24 cellular contexts compared by ENCODE assay signal in genomic region chr12:57219993-57220728, GRCh38. TPM values are rescaled to one million over a fixed set of nuclear protein-coding genes. Genes with fewer than 3 reads are reported as not detected.
DNase-seq lines count a peak whose midpoint lies in the region; ATAC-seq and TF ChIP-seq lines count a peak whose summit lies in the region.
"Had no signal": no experiment of that assay in that cellular context is flagged by ENCODE, and none has a peak within 500 bp of the region (broad histone marks: within the 10 kb centered on the region; RNA-seq: fewer than 3 reads in every experiment).

No MANE protein-coding gene starts in this region.

- no peak overlapping the region for H4K8ac ChIP-seq in mesendoderm (ENCODE audit: low read depth, low read length)

- H3K4me3 Mint-ChIP-seq in brain, result peak overlapping the region; percentile 87 to 94 (median 92)
- H3K4me3 Mint-ChIP-seq in activated CD4-positive, alpha-beta T cell treated with anti-CD3 and anti-CD28 coated beads, Interleukin-2, amount 10 ng/mL, durations not matched to agents 24 days and 14 days, result no peak overlapping the region
- H3K4me3 Mint-ChIP-seq: B cell; central memory CD8-positive, alpha-beta T cell had no signal

- H2AK5ac ChIP-seq in mesendoderm (ENCODE audit: low read length), result no peak overlapping the region

- H3K4me3 ChIP-seq in mesendoderm (ENCODE audit: low read length), result no peak overlapping the region
- H3K4me3 ChIP-seq: lower lobe of right lung, stomach, tibial nerve had no signal

- H3K9ac ChIP-seq in mesendoderm (ENCODE audit: low read length), result no peak overlapping the region

- intact Hi-C loops in activated CD4-positive, alpha-beta T cell treated with anti-CD3 and anti-CD28 coated beads, Interleukin-2, amount 10 ng/mL, durations not matched to agents 24 days and 14 days (cut with micrococcal nuclease), result loop anchor here (1.0 kb wide), 1 partner anchor 7 kb away; no protein-coding TSS in a partner anchor

- no peaks in the 10 kb centered on the region for H3K36me3 Mint-ChIP-seq in brain
- H3K36me3 Mint-ChIP-seq in activated CD4-positive, alpha-beta T cell treated with anti-CD3 and anti-CD28 coated beads, Interleukin-2, amount 10 ng/mL, durations not matched to agents 24 days and 14 days (ENCODE audit: low read depth), result peaks cover 2% of the 10 kb centered on the region
- H3K36me3 Mint-ChIP-seq: activated naive CD4-positive, alpha-beta T cell treated with anti-CD3 and anti-CD28 coated beads, Interleukin-2, amount 50 U/mL, for 72 hours had no signal

- no peak overlapping the region for H3K23ac ChIP-seq in mesendoderm (ENCODE audit: low read length)

- no peaks in the 10 kb centered on the region for H3K79me1 ChIP-seq in mesendoderm (ENCODE audit: low read length)

- peak overlapping the region; percentile 6 for H3K56ac ChIP-seq in mesendoderm (ENCODE audit: low read length)

- H3K4ac ChIP-seq in mesendoderm (ENCODE audit: low read depth, low read length), result no peak overlapping the region

- DNase-seq in NCI-H82 (lab: John Stamatoyannopoulos, UW), result peak; percentile 68
- DNase-seq in NCI-H82 treated with DMSO at 0.1 percent for 48 hours (lab: John Stamatoyannopoulos, UW; ENCODE audit: unreplicated experiment), result no peak
- DNase-seq in mesendoderm, result no peak
- no peak for DNase-seq in NCI-H1694 (lab: John Stamatoyannopoulos, UW)
- DNase-seq in activated CD4-positive, alpha-beta T cell treated with anti-CD3 and anti-CD28 coated beads, Interleukin-2, amount 10 ng/mL, durations not matched to agents 24 days and 14 days, result no peak
- DNase-seq in activated naive CD4-positive, alpha-beta T cell treated with anti-CD3 and anti-CD28 coated beads, Interleukin-2, amount 50 U/mL, for 16 hours, result no peak
- DNase-seq: erythroblast, foreskin fibroblast, islet precursor cell, lower lobe of right lung, NCI-H1436 treated with DMSO at 0.1 percent for 48 hours, NCI-H2171 treated with DMSO at 0.1 percent for 48 hours, NCI-H526 treated with DMSO at 0.1 percent for 48 hours, PC-3, right cardiac atrium, Right ventricle myocardium superior, stomach, T-helper 1 cell had no signal

- H4K5ac ChIP-seq in mesendoderm (ENCODE audit: low read length), result no peak overlapping the region

- H3K27me3 ChIP-seq in mesendoderm (ENCODE audit: insufficient read depth, low read length, poor library complexity), result peaks cover 81% of the 10 kb centered on the region

- no peaks in the 10 kb centered on the region for H3K4me1 ChIP-seq in mesendoderm (ENCODE audit: control insufficient read depth, low read depth, low read length)

- H3K18ac ChIP-seq in mesendoderm (ENCODE audit: low read length), result no peak overlapping the region

- H3K36me3 ChIP-seq in mesendoderm (ENCODE audit: control insufficient read depth, insufficient read depth, low read length), result no peaks in the 10 kb centered on the region
- H3K36me3 ChIP-seq: lower lobe of right lung, stomach, tibial nerve had no signal

- no peaks in the 10 kb centered on the region for H3K79me2 ChIP-seq in mesendoderm (ENCODE audit: control insufficient read depth, insufficient read depth, low read length)

- H3K27ac Mint-ChIP-seq in brain, result peak overlapping the region; percentile 19 to 96 (median 91)
- no peak overlapping the region for H3K27ac Mint-ChIP-seq in activated CD4-positive, alpha-beta T cell treated with anti-CD3 and anti-CD28 coated beads, Interleukin-2, amount 10 ng/mL, durations not matched to agents 24 days and 14 days
- H3K27ac Mint-ChIP-seq: activated naive CD4-positive, alpha-beta T cell treated with anti-CD3 and anti-CD28 coated beads, Interleukin-2, amount 50 U/mL, for 72 hours; B cell had no signal

- H3K27ac ChIP-seq in mesendoderm (ENCODE audit: low read depth, low read length), result no peak overlapping the region
- H3K27ac ChIP-seq: lower lobe of right lung, stomach, tibial nerve had no signal

- H3K27me3 Mint-ChIP-seq in brain, result peaks cover 92% of the 10 kb centered on the region
- H3K27me3 Mint-ChIP-seq in activated CD4-positive, alpha-beta T cell treated with anti-CD3 and anti-CD28 coated beads, Interleukin-2, amount 10 ng/mL, durations not matched to agents 24 days and 14 days, result peaks cover 77% of the 10 kb centered on the region

- no CpG with 5 or more reads among the region's 37 CpGs for whole genome bisulfite sequencing in mesendoderm (ENCODE audit: extremely low coverage, insufficient coverage, low lambda C conversion rate)

- H2BK120ac ChIP-seq in mesendoderm (ENCODE audit: low read depth, low read length), result no peak overlapping the region

- no peak for ATAC-seq in GM18873 (IDR thresholded peaks at IDR 0.05; ENCODE audit: low FRiP score, unreplicated experiment)
- ATAC-seq: activated naive CD4-positive, alpha-beta T cell treated with anti-CD3 and anti-CD28 coated beads, Interleukin-2, amount 50 U/mL, for 72 hours; lower lobe of right lung; PC-3; right cardiac atrium had no signal

- H3K4me1 Mint-ChIP-seq in brain, result peaks cover 77% of the 10 kb centered on the region
- peaks cover 38% of the 10 kb centered on the region for H3K4me1 Mint-ChIP-seq in activated CD4-positive, alpha-beta T cell treated with anti-CD3 and anti-CD28 coated beads, Interleukin-2, amount 10 ng/mL, durations not matched to agents 24 days and 14 days

- peaks cover 0 to 5% (median 0%) of the 10 kb centered on the region in 5 experiments for H3K9me3 Mint-ChIP-seq in brain
- no peaks in the 10 kb centered on the region for H3K9me3 Mint-ChIP-seq in activated CD4-positive, alpha-beta T cell treated with anti-CD3 and anti-CD28 coated beads, Interleukin-2, amount 10 ng/mL, durations not matched to agents 24 days and 14 days
- H3K9me3 Mint-ChIP-seq: activated naive CD4-positive, alpha-beta T cell treated with anti-CD3 and anti-CD28 coated beads, Interleukin-2, amount 50 U/mL, for 72 hours; central memory CD8-positive, alpha-beta T cell had no signal

- H2BK15ac ChIP-seq in mesendoderm (replicated peaks; ENCODE audit: low read depth), result no peak overlapping the region

- H2BK5ac ChIP-seq in mesendoderm (ENCODE audit: low read length), result no peak overlapping the region

- H3K4me2 ChIP-seq in mesendoderm (ENCODE audit: low read length), result no peak overlapping the region

- no peak for TF ChIP-seq CTCF in brain (conservative IDR thresholded peaks at IDR 0.05)

RNA-seq across cellular contexts. Expression of gene NXPH4, which starts 3.6 kb away (rescaled TPM):
- polyA plus RNA-seq in brain (ENCODE audit: insufficient read depth, low read depth, low replicate concordance), result 41.8 TPM
- 0.52 TPM for polyA plus RNA-seq in mesendoderm (2013, experiment 1 of 2)
- polyA plus RNA-seq in mesendoderm (2013, experiment 2 of 2), result 0.42 TPM
- 0.47 and 0.73 TPM in 2 replicates for total RNA-seq in activated CD4-positive, alpha-beta T cell treated with anti-CD3 and anti-CD28 coated beads, Interleukin-2, amount 10 ng/mL, durations not matched to agents 24 days and 14 days
- total RNA-seq: lower lobe of right lung had no signal

RNA-seq across cellular contexts. Expression of gene SHMT2, which starts 9.3 kb away (rescaled TPM):
- 394 TPM for polyA plus RNA-seq in brain (ENCODE audit: insufficient read depth, low read depth, low replicate concordance)
- 223 TPM for polyA plus RNA-seq in mesendoderm (2013, experiment 1 of 2)
- 222 TPM for polyA plus RNA-seq in mesendoderm (2013, experiment 2 of 2)
- 297 and 310 TPM in 2 replicates for total RNA-seq in activated CD4-positive, alpha-beta T cell treated with anti-CD3 and anti-CD28 coated beads, Interleukin-2, amount 10 ng/mL, durations not matched to agents 24 days and 14 days

RNA-seq across cellular contexts. Expression of gene STAC3, which starts 30.8 kb away (rescaled TPM):
- 1.9 TPM for polyA plus RNA-seq in brain (ENCODE audit: insufficient read depth, low read depth, low replicate concordance)
- polyA plus RNA-seq in mesendoderm (2013, experiment 1 of 2), result 0.24 TPM
- polyA plus RNA-seq in mesendoderm (2013, experiment 2 of 2), result 0.42 TPM
- 4.9 and 5.5 TPM in 2 replicates for total RNA-seq in activated CD4-positive, alpha-beta T cell treated with anti-CD3 and anti-CD28 coated beads, Interleukin-2, amount 10 ng/mL, durations not matched to agents 24 days and 14 days
